25 cellular contexts compared by ENCODE assay signal in the genomic region with DNA sequence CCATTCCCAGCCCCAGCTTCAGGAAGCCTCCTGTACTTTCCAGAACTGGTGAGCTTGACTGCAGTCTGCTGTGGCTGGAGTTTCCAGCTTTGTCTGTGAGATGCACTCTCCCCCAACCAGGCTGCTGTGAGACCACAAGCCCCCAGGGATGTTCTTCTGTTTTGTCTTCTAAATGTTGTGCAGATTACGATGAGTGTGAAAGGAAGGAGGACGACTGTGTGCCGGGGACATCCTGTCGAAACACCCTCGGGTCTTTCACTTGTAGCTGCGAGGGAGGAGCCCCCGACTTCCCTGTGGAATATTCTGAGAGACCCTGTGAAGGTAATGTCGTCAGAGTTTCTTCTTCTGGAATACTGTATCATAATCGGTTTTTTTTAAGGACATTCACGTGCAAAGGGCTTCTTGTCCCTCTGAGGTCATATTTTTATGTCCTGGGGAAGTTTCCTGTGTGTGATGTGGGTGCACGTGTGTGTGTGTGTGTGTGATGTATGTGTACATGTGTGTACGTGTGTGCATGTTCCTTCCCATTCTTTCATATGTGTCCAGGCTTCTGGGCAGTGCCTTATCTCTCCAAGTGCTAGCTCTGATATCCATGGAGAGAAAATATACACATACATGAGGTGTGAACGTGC. TPM values are rescaled to one million over a fixed set of nuclear protein-coding genes. Genes with fewer than 3 reads are reported as not detected.
DNase-seq lines count a peak whose midpoint lies in the region; ATAC-seq, FAIRE-seq and TF ChIP-seq lines count a peak whose summit lies in the region.
"Had no signal": no experiment of that assay in that cellular context is flagged by ENCODE, and none has a peak within 500 bp of the region (broad histone marks: within the 10 kb centered on the region; RNA-seq: fewer than 3 reads in every experiment).

No MANE protein-coding gene starts in this region.

- peaks cover 37% of the 10 kb centered on the region; the same call in 1 of the 2 replicates for H3K27me3 ChIP-seq in IMR-90 (ENCODE audit: control insufficient read depth, insufficient read depth, low read length)
- H3K27me3 ChIP-seq in osteoblast (ENCODE audit: insufficient read depth, low read length): peaks cover 49% of the 10 kb centered on the region
- H3K27me3 ChIP-seq in MG63: 0 out of 2 replicates have a peak, but pooled peaks cover 3% of the 10 kb centered on the region

- H2AK5ac ChIP-seq in IMR-90 (ENCODE audit: low read depth, low read length): no peak overlapping the region

- dilution Hi-C loops in IMR-90 (cut with HindIII; ENCODE audit: low sequenced_read_pairs, unreplicated experiment): no loop called here

- H4K20me1 ChIP-seq in IMR-90 (ENCODE audit: insufficient read depth, low read length) (no peaks in the 10 kb centered on the region; the same call in 1 of the 2 replicates), osteoblast (ENCODE audit: insufficient read depth, low read length) (no peaks in the 10 kb centered on the region)

- H4K8ac ChIP-seq in IMR-90 (ENCODE audit: low read depth in 2 of 2, low read length in 2 of 2): no peak overlapping the region

- no peak overlapping the region for H2BK5ac ChIP-seq in IMR-90 (ENCODE audit: low read depth, low read length, poor library complexity, severe bottlenecking)

- TF ChIP-seq RAD21 in IMR-90 (IDR thresholded peaks at IDR 0.05; ENCODE audit: low read length): no peak

- no peak overlapping the region for H2BK120ac ChIP-seq in IMR-90 (ENCODE audit: low read depth, low read length)

- H2AK9ac ChIP-seq in IMR-90 (replicated peaks; ENCODE audit: low read depth, low read length, poor library complexity): peak overlapping the region; percentile 16

- H3K4me2 ChIP-seq in IMR-90 (ENCODE audit: low read depth, low read length) (no peak overlapping the region), osteoblast (ENCODE audit: insufficient read depth, low read length) (no peak overlapping the region)
- H3K4me2 ChIP-seq: hepatocyte had no signal

- no peak overlapping the region for H3K4ac ChIP-seq in IMR-90 (ENCODE audit: low read depth, low read length)

- POLR2A ChIA-PET in IMR-90 (lab: Charles Lee; ENCODE audit: unreplicated experiment): no interaction called here

- TF ChIP-seq POLR2A in GM12892 (IDR thresholded peaks at IDR 0.05; ENCODE audit: low read depth, low read length) (no peak), IMR-90 (IDR thresholded peaks at IDR 0.05; ENCODE audit: low read depth, low read length) (no peak)

- 38% methylated on average over 4 of the region's 13 CpGs; no CpG with 5 or more reads in 1 of the 2 experiments for WGBS in IMR-90 (ENCODE audit: extremely low coverage in 2 of 2, insufficient read length in 1 of 2), 2 experiments

- H3K27ac ChIP-seq in IMR-90 (ENCODE audit: insufficient read depth, low read length) (no peak overlapping the region), SK-N-MC (peak overlapping the region; percentile 72), osteoblast (ENCODE audit: low read depth, low read length) (no peak overlapping the region)
- H3K27ac ChIP-seq: brain microvascular endothelial cell, foreskin keratinocyte, hepatocyte, prostate gland, thoracic aorta had no signal

- H3K56ac ChIP-seq in IMR-90 (ENCODE audit: extremely low read depth, insufficient read depth, low read length): no peak overlapping the region

- no peak overlapping the region for H2BK20ac ChIP-seq in IMR-90 (ENCODE audit: low read depth, low read length)

- H3K79me1 ChIP-seq in IMR-90 (ENCODE audit: low read depth in 1 of 2, low read length in 2 of 2): no peaks in the 10 kb centered on the region

- H4K91ac ChIP-seq in IMR-90 (ENCODE audit: insufficient read depth, low read depth, low read length): no peak overlapping the region

- H3K79me2 ChIP-seq in osteoblast (ENCODE audit: insufficient read depth, low read length): no peaks in the 10 kb centered on the region
- H3K79me2 ChIP-seq: hepatocyte had no signal

- H3K14ac ChIP-seq in IMR-90 (replicated peaks; ENCODE audit: low read depth, low read length): no peak overlapping the region

- in situ Hi-C loops in IMR-90 (cut with MboI; ENCODE audit: low sequenced_read_pairs): loop anchor here (5.0 kb wide), 1 partner anchor 304 kb away; no protein-coding TSS in a partner anchor
- in situ Hi-C loops in G401 (cut with HindIII; ENCODE audit: low sequenced_read_pairs): no loop called here

- H3K9ac ChIP-seq in IMR-90 (ENCODE audit: low read depth, low read length) (no peak overlapping the region), SK-N-MC (ENCODE audit: insufficient read length) (peak overlapping the region; percentile 22)

- no peak for TF ChIP-seq CTCF in IMR-90 (conservative IDR thresholded peaks at IDR 0.05; ENCODE audit: low read depth, low read length)
- no peak for TF ChIP-seq CTCF in osteoblast (IDR thresholded peaks at IDR 0.05; ENCODE audit: extremely low read depth, low read depth, low read length)

- H2AFZ ChIP-seq in IMR-90 (replicated peaks; ENCODE audit: low read length, poor library complexity) (no peak overlapping the region), osteoblast (ENCODE audit: low read length) (no peak overlapping the region)
- H2AFZ ChIP-seq: hepatocyte had no signal

- intact Hi-C loops in IMR-90 (cut with micrococcal nuclease): no loop called here

- CTCF ChIA-PET in IMR-90 (lab: Yijun Ruan, JAX): interaction anchor here (1.4 kb wide), 1 partner anchor 508 kb away, joined by 4 read pairs; no protein-coding TSS in a partner anchor

- DNase-seq in GM12892 (ENCODE audit: insufficient read length) (no peak), IMR-90 (no peak), SK-N-MC (ENCODE audit: low read depth, low spot score) (peak; percentile 61), osteoblast (ENCODE audit: insufficient read length, low spot score, missing footprints) (peak; percentile 58), MG63 (no peak), G401 (ENCODE audit: low spot score) (no peak)
- DNase-seq in stimulated activated CD4-positive, alpha-beta T cell treated with anti-CD3 and anti-CD28 coated beads, Interleukin-4, amount 100 ng/mL, for 24 hours: no peak
- DNase-seq: activated CD4-positive, alpha-beta memory T cell treated with anti-CD3 and anti-CD28 coated beads, Interleukin-2, amount 10 ng/mL, durations not matched to agents 7 days and 5 days; activated CD4-positive, CD25-positive, alpha-beta regulatory T cell; activated gamma-delta T cell; brain microvascular endothelial cell; CD8-positive, alpha-beta memory T cell; effector memory CD4-positive, alpha-beta T cell; H7; immature natural killer cell; left ventricle myocardium superior; NK-92 treated with Interleukin-12 subunit alpha and Interleukin-12 subunit beta, amount 100 ng/mL, for 24 hours had no signal

- no peak overlapping the region for H2BK15ac ChIP-seq in IMR-90 (ENCODE audit: low read depth, low read length)

- no peak overlapping the region for H3K23ac ChIP-seq in IMR-90 (ENCODE audit: low read depth, low read length)

- no peaks in the 10 kb centered on the region for H3K9me3 ChIP-seq in IMR-90 (ENCODE audit: control insufficient read depth, insufficient read depth, low read length)
- H3K9me3 ChIP-seq in SK-N-MC (ENCODE audit: low read depth, low read length): no peaks in the 10 kb centered on the region
- no peaks in the 10 kb centered on the region for H3K9me3 ChIP-seq in osteoblast (ENCODE audit: low read depth, low read length)
- no peaks in the 10 kb centered on the region for H3K9me3 ChIP-seq in MG63
- H3K9me3 ChIP-seq: mucosa of descending colon, prostate gland, thoracic aorta had no signal

- no peak for ATAC-seq in IMR-90 (ENCODE audit: low read depth)
- ATAC-seq: foreskin keratinocyte; left ventricle myocardium superior; stimulated activated effector memory CD8-positive, alpha-beta T cell treated with anti-CD3 and anti-CD28 coated beads, Interleukin-12 subunit alpha, Interleukin-12 subunit beta, amount 100 ng/mL, for 72 hours had no signal

- no peaks in the 10 kb centered on the region for H3K9me1 ChIP-seq in IMR-90 (ENCODE audit: insufficient read depth, low read length)

- H4K5ac ChIP-seq in IMR-90 (ENCODE audit: low read depth, low read length): no peak overlapping the region

- peaks cover 13% of the 10 kb centered on the region; the same call in 1 of the 2 replicates for H3K4me1 ChIP-seq in IMR-90 (ENCODE audit: control insufficient read depth, insufficient read depth, low read length)
- peaks cover 19% of the 10 kb centered on the region for H3K4me1 ChIP-seq in osteoblast (ENCODE audit: insufficient read depth, low read length)
- H3K4me1 ChIP-seq: foreskin keratinocyte had no signal

- FAIRE-seq in GM12892 (lab: Jason Lieb, UNC): peak; percentile 53

- no TSS peak for BruUV-seq in IMR-90 (replicated peaks; lab: Mats Ljungman, UMichigan)

- no peak overlapping the region for H3K4me3 ChIP-seq in IMR-90 (ENCODE audit: insufficient read depth, low read depth, low read length)
- peak overlapping the region; percentile 53 for H3K4me3 ChIP-seq in SK-N-MC
- no peak overlapping the region for H3K4me3 ChIP-seq in osteoblast (ENCODE audit: insufficient read depth, low read length)
- H3K4me3 ChIP-seq in MG63: no peak overlapping the region
- H3K4me3 ChIP-seq: hepatocyte, mucosa of descending colon, prostate gland, thoracic aorta had no signal

- H3K18ac ChIP-seq in IMR-90 (ENCODE audit: low read depth, low read length): no peak overlapping the region

- H3K36me3 ChIP-seq in IMR-90 (ENCODE audit: control insufficient read depth, insufficient read depth, low read length) (no peaks in the 10 kb centered on the region), SK-N-MC (ENCODE audit: insufficient read depth, low read length) (no peaks in the 10 kb centered on the region), osteoblast (ENCODE audit: insufficient read depth, low read length) (no peaks in the 10 kb centered on the region), MG63 (no peaks in the 10 kb centered on the region)
- H3K36me3 ChIP-seq: brain microvascular endothelial cell, prostate gland, thoracic aorta had no signal

TF ChIP-seq in IMR-90, 13 proteins besides CTCF, POLR2A, EP300 and RAD21 (continues in another document):
- TF ChIP-seq MAZ (IDR thresholded peaks at IDR 0.05; ENCODE audit: borderline replicate concordance, low read depth, low read length) (no peak), RFX5 (IDR thresholded peaks at IDR 0.05; ENCODE audit: low read depth, low read length) (no peak)

RNA-seq across cellular contexts. Expression of a gene that starts 49.9 kb away (rescaled TPM):
- polyA plus RNA-seq in GM12892 (2012; ENCODE audit: missing spikeins): 0.06 TPM
- total RNA-seq in IMR-90 (2012; rRNA removed) (not detected in 2 replicates), osteoblast (under 0.01 TPM in 1 of 2 replicates, not detected in the other)
- polyA plus RNA-seq in IMR-90 (2012; rRNA removed): 0.02 TPM in 1 of 2 replicates, not detected in the other
- 0.03 TPM in 1 of 2 replicates, not detected in the other for polyA plus RNA-seq in IMR-90 (2012; cell fraction: cytosol; rRNA removed)
- polyA plus RNA-seq in IMR-90 (2012; cell fraction: nucleus; rRNA removed; ENCODE audit: low replicate concordance): 0.04 and 0.07 TPM in 2 replicates
- not detected in 2 replicates for total RNA-seq in MG63 (2014; rRNA removed; shearing (Covaris generic); ENCODE audit: low replicate concordance)
- total RNA-seq in G401 (2014; rRNA removed; shearing (Covaris generic)): not detected in 2 replicates
- total RNA-seq: foreskin keratinocyte, left ventricle myocardium superior, neural crest cell had no signal
- polyA plus RNA-seq: adipose tissue; CD8-positive, alpha-beta memory T cell; foreskin keratinocyte; immature natural killer cell had no signal

Comparison
In these comparisons a context has a peak if more than half of its experiments do, and no peak if none do; other contexts are left out.
1. DNase-seq: peak in SK-N-MC (single experiment) and osteoblast (single experiment); none in GM12892 (single experiment), IMR-90 (single experiment), stimulated activated CD4-positive, alpha-beta T cell treated with anti-CD3 and anti-CD28 coated beads, Interleukin-4, amount 100 ng/mL, for 24 hours (single experiment), MG63 (single experiment) and G401 (single experiment).